Comparison of ENCODE assay signal across 26 cellular contexts in the genomic region with DNA sequence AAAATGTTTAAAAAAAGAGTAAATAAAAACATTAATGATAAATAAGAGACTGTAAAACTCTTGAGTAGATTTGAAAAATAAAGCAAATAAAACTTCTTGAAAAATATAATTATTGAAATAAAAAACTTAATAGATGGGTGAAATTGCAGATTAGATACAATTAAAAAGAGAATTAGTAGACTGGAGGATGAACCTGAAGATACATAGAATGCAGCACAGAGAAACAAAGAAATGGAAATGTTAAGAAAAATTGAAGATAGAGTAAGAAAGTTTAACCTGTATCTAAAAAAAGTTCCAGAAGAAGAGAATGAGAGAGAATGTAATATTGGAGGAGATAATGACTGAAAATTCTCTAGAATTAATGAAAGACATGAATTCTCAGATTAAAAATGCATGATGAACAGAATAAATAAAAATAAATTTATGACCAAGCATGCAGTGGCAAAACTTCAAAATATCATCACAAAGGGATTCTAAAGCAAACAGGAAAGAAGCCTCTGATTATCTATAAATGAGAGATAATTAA.
"Had no signal": no experiment of that assay in that cellular context is flagged by ENCODE, and none has a peak within 500 bp of the region (broad histone marks: within the 10 kb centered on the region; RNA-seq: fewer than 3 reads in every experiment).

No MANE protein-coding gene starts in this region.

- H3K27ac ChIP-seq: stomach, suprapubic skin, testis, thoracic aorta, thyroid gland, tibial artery, tibial nerve, transverse colon, upper lobe of left lung, uterus, vagina had no signal

- H3K27me3 ChIP-seq: stomach, suprapubic skin, testis, thyroid gland, tibial artery, tibial nerve, transverse colon, upper lobe of left lung, uterus, vagina had no signal

- H3K36me3 ChIP-seq: stomach, suprapubic skin, thoracic aorta, thyroid gland, tibial artery, tibial nerve, transverse colon, upper lobe of left lung, uterus, vagina had no signal

- H3K4me1 ChIP-seq: suprapubic skin, testis, thyroid gland, tibial artery, tibial nerve, transverse colon, upper lobe of left lung, uterus, vagina had no signal

- H3K9me3 ChIP-seq: suprapubic skin, testis, thoracic aorta, thyroid gland, transverse colon, vagina had no signal

- DNase-seq: stimulated activated CD4-positive, alpha-beta T cell treated with anti-CD3 and anti-CD28 coated beads, Interleukin-2, amount 100 ng/mL, for 48 hours; stimulated activated CD4-positive, alpha-beta T cell treated with anti-CD3 and anti-CD28 coated beads, Interleukin-4, amount 100 ng/mL, for 1 hour; stimulated activated CD4-positive, alpha-beta T cell treated with anti-CD3 and anti-CD28 coated beads, Interleukin-4, amount 100 ng/mL, for 24 hours; stimulated activated CD4-positive, alpha-beta T cell treated with anti-CD3 and anti-CD28 coated beads, Interleukin-4, amount 100 ng/mL, for 4 hours; stimulated activated CD8-positive, alpha-beta memory T cell treated with anti-CD3 and anti-CD28 coated beads, Interleukin-4, amount 100 ng/mL, for 48 hours; stimulated activated naive B cell treated with anti-CD40 and anti-IgM and Interleukin-4, amounts not matched to agents 10 μg/mL and 1 μg/mL and 100 μg/mL, for 72 hours; stimulated activated naive CD4-positive, alpha-beta T cell; stimulated activated naive CD4-positive, alpha-beta T cell treated with Interleukin-2 at 50 U/mL for 16 hours; stimulated activated naive CD8-positive, alpha-beta T cell treated with anti-CD3 and anti-CD28 coated beads, Interleukin-15, amount 100 ng/mL, for 72 hours; stimulated activated naive CD8-positive, alpha-beta T cell treated with anti-CD3 and anti-CD28 coated beads, Interleukin-15, Interleukin-2, amounts not matched to agents 100 U/mL and 50 U/mL, for 24 hours; stomach; substantia nigra; testis; thyroid gland; tibial artery; transverse colon; trophoblast cell; upper lobe of left lung; uterus had no signal

- ATAC-seq: stimulated activated effector memory CD8-positive, alpha-beta T cell treated with anti-CD3 and anti-CD28 coated beads, Interleukin-12 subunit alpha, Interleukin-12 subunit beta, amount 100 ng/mL, for 72 hours; stimulated activated memory B cell treated with anti-CD40 and anti-IgM and Interleukin-4, amounts not matched to agents 10 μg/mL and 1 μg/mL and 100 μg/mL, for 72 hours; stimulated activated naive B cell treated with anti-CD40 and anti-IgM and Interleukin-4, amounts not matched to agents 10 μg/mL and 1 μg/mL and 100 μg/mL, for 72 hours; stimulated activated naive CD8-positive, alpha-beta T cell treated with anti-CD3 and anti-CD28 coated beads, Interleukin-15, amount 100 ng/mL, for 72 hours; stimulated activated naive CD8-positive, alpha-beta T cell treated with anti-CD3 and anti-CD28 coated beads, Interleukin-15, Interleukin-2, amounts not matched to agents 100 U/mL and 50 U/mL, for 24 hours had no signal

- H3K4me3 ChIP-seq: stomach, suprapubic skin, testis, thoracic aorta, thyroid gland, tibial artery, tibial nerve, transverse colon, upper lobe of left lung, uterus, vagina had no signal

- FAIRE-seq: urothelium cell line had no signal
